In genomic region chr4:47922436-47923290, GRCh38 we compare ENCODE assay signal across 7 cellular contexts. TPM values are rescaled to one million over a fixed set of nuclear protein-coding genes. Genes with fewer than 3 reads are reported as not detected.
A peak's percentile ranks its signal among the peaks of the same experiment; 100 is the strongest.
DNase-seq lines count a peak whose midpoint lies in the region; ATAC-seq and TF ChIP-seq lines count a peak whose summit lies in the region.
"Not testable (repeated sequence)": the region's sequence is repeated elsewhere in the genome, so short reads cannot be mapped to it uniquely, and the experiment has no call there.

No MANE protein-coding gene starts in this region.

- in situ Hi-C loops in KBM-7 (cut with MboI; ENCODE audit: low pct_unique_long_range_greater_than_20kb, low sequenced_read_pairs): not testable (repeated sequence)

- intact Hi-C loops in dendritic cell treated with granulocyte-macrophage colony-stimulating factor and Interleukin-4, amounts not matched to agents 40 ng/mL and 50 ng/mL, for 4 days (cut with micrococcal nuclease); spleen (cut with DNase I; ENCODE audit: low total_unique reads): not testable (repeated sequence)

- H3K4me1 ChIP-seq in GM23338 (ENCODE audit: insufficient read depth); iPS-18a (ENCODE audit: control insufficient read depth, low read depth, low read length); mesendoderm (ENCODE audit: control insufficient read depth, low read depth, low read length); spleen: not testable (repeated sequence)
- H3K4me1 ChIP-seq in OCI-LY3 (ENCODE audit: low read length): peaks cover 35% of the 10 kb centered on the region

- not testable (repeated sequence) for H3K36me3 ChIP-seq in GM23338 (ENCODE audit: insufficient read depth); iPS-18a (ENCODE audit: control insufficient read depth, low read depth, low read length); mesendoderm (ENCODE audit: control insufficient read depth, insufficient read depth, low read length); spleen
- peaks cover 10% of the 10 kb centered on the region for H3K36me3 ChIP-seq in OCI-LY3 (replicated peaks; ENCODE audit: low read depth, low read length)

- peak overlapping the region; percentile 68; the same call in 1 of the 2 replicates for H3K4me2 ChIP-seq in GM23338
- not testable (repeated sequence) for H3K4me2 ChIP-seq in OCI-LY3 (ENCODE audit: low read length); mesendoderm (ENCODE audit: low read length)

- not testable (repeated sequence) for H2AK5ac ChIP-seq in mesendoderm (ENCODE audit: low read length)

- not testable (repeated sequence) for H4K8ac ChIP-seq in mesendoderm (ENCODE audit: low read depth, low read length)

- ATAC-seq in GM23338: not testable (repeated sequence)

- H3K4me3 Mint-ChIP-seq in GM23338; dendritic cell treated with granulocyte-macrophage colony-stimulating factor and Interleukin-4, amounts not matched to agents 40 ng/mL and 50 ng/mL, for 4 days: not testable (repeated sequence)

- peak overlapping the region; percentile 34 for H3K56ac ChIP-seq in mesendoderm (ENCODE audit: low read length)

- not testable (repeated sequence) for H4K5ac ChIP-seq in mesendoderm (ENCODE audit: low read length)

- not testable (repeated sequence) for H3K9me3 ChIP-seq in OCI-LY3 (ENCODE audit: insufficient read depth, low read length); iPS-18a (ENCODE audit: control insufficient read depth, low read depth, low read length)
- H3K9me3 ChIP-seq in spleen: peaks cover 0 to 19% (median 5%) of the 10 kb centered on the region in 8 donors

- H3K9me2 ChIP-seq in GM23338 (ENCODE audit: insufficient read depth): not testable (repeated sequence)

- H3K9me3 Mint-ChIP-seq in GM23338: peaks cover 15% of the 10 kb centered on the region
- H3K9me3 Mint-ChIP-seq in dendritic cell treated with granulocyte-macrophage colony-stimulating factor and Interleukin-4, amounts not matched to agents 40 ng/mL and 50 ng/mL, for 4 days: peaks cover 54% of the 10 kb centered on the region

- H3K18ac ChIP-seq in mesendoderm (ENCODE audit: low read length): not testable (repeated sequence)

- TF ChIP-seq POLR2A in spleen (IDR thresholded peaks at IDR 0.05): not testable (repeated sequence)

- not testable (repeated sequence) for H3K4ac ChIP-seq in mesendoderm (ENCODE audit: low read depth, low read length)

- not testable (repeated sequence) for H3F3A ChIP-seq in GM23338 (replicated peaks; ENCODE audit: low read depth)

- not testable (repeated sequence) for H3K27me3 ChIP-seq in GM23338 (ENCODE audit: insufficient read depth); OCI-LY3 (ENCODE audit: low read depth, low read length); iPS-18a (ENCODE audit: control insufficient read depth, insufficient read depth, low read length); mesendoderm (ENCODE audit: insufficient read depth, low read length, poor library complexity)
- peaks cover 0 to 11% (median 0%) of the 10 kb centered on the region in 7 donors for H3K27me3 ChIP-seq in spleen (replicated peaks in 1 of 7)

- not testable (repeated sequence) for H2BK5ac ChIP-seq in mesendoderm (ENCODE audit: low read length)

- not testable (repeated sequence) for H3K36me3 Mint-ChIP-seq in GM23338 (ENCODE audit: low read depth)
- H3K36me3 Mint-ChIP-seq in dendritic cell treated with granulocyte-macrophage colony-stimulating factor and Interleukin-4, amounts not matched to agents 40 ng/mL and 50 ng/mL, for 4 days (ENCODE audit: low read depth): peaks cover 59% of the 10 kb centered on the region

- not testable (repeated sequence) for H3K27ac Mint-ChIP-seq in GM23338
- peak overlapping the region; percentile 53 for H3K27ac Mint-ChIP-seq in dendritic cell treated with granulocyte-macrophage colony-stimulating factor and Interleukin-4, amounts not matched to agents 40 ng/mL and 50 ng/mL, for 4 days

- H2AFZ ChIP-seq in GM23338: peak overlapping the region; percentile 83
- H2AFZ ChIP-seq in OCI-LY3 (ENCODE audit: low read depth, low read length): not testable (repeated sequence)

- peak overlapping the region; percentile 25; the same call in 1 of the 2 replicates for H3K4me3 ChIP-seq in GM23338
- H3K4me3 ChIP-seq in OCI-LY3 (ENCODE audit: low read length); mesendoderm (ENCODE audit: low read length): not testable (repeated sequence)
- peak overlapping the region; percentile 9 for H3K4me3 ChIP-seq in iPS-18a (ENCODE audit: low read length)
- peak overlapping the region in 1 of 8 donors; percentile 8 for H3K4me3 ChIP-seq in spleen

- H2BK120ac ChIP-seq in mesendoderm (ENCODE audit: low read depth, low read length): not testable (repeated sequence)

- not testable (repeated sequence) for H3K23ac ChIP-seq in mesendoderm (ENCODE audit: low read length)

- H3K27me3 Mint-ChIP-seq in GM23338 (ENCODE audit: insufficient read depth, low read depth, poor library complexity); dendritic cell treated with granulocyte-macrophage colony-stimulating factor and Interleukin-4, amounts not matched to agents 40 ng/mL and 50 ng/mL, for 4 days: not testable (repeated sequence)

- not testable (repeated sequence) for H3K9ac ChIP-seq in OCI-LY3 (ENCODE audit: low read length); iPS-18a (ENCODE audit: low read length); mesendoderm (ENCODE audit: low read length)

- H3K4me1 Mint-ChIP-seq in GM23338: peaks cover 11% of the 10 kb centered on the region
- H3K4me1 Mint-ChIP-seq in dendritic cell treated with granulocyte-macrophage colony-stimulating factor and Interleukin-4, amounts not matched to agents 40 ng/mL and 50 ng/mL, for 4 days (ENCODE audit: low read depth): peaks cover 24% of the 10 kb centered on the region

- not testable (repeated sequence) for H3K79me2 ChIP-seq in GM23338 (replicated peaks; ENCODE audit: insufficient read depth); OCI-LY3 (ENCODE audit: low read length); mesendoderm (ENCODE audit: control insufficient read depth, insufficient read depth, low read length)

- no CpG with 5 or more reads among the region's 17 CpGs for WGBS in mesendoderm (ENCODE audit: extremely low coverage, insufficient coverage, low lambda C conversion rate)
- 64 to 77% (median 71%) methylated on average over 17 of the region's 17 CpGs for WGBS in spleen, 5 donors

- not testable (repeated sequence) for H4K20me1 ChIP-seq in GM23338 (replicated peaks; ENCODE audit: insufficient read depth); OCI-LY3 (ENCODE audit: insufficient read depth, low read length)

- not testable (repeated sequence) for TF ChIP-seq CTCF in GM23338 (conservative IDR thresholded peaks at IDR 0.05; ENCODE audit: low read depth in 2 of 2); OCI-LY3 (IDR thresholded peaks at IDR 0.05; ENCODE audit: low read depth, low read length); spleen (IDR thresholded peaks at IDR 0.05 in 8 of 11, conservative IDR thresholded peaks at IDR 0.05 in 3 of 11)

- H2BK15ac ChIP-seq in mesendoderm (replicated peaks; ENCODE audit: low read depth): not testable (repeated sequence)

- H3K27ac ChIP-seq in GM23338 (ENCODE audit: low read depth); iPS-18a (ENCODE audit: low read length); mesendoderm (ENCODE audit: low read depth, low read length): not testable (repeated sequence)
- H3K27ac ChIP-seq in OCI-LY3 (ENCODE audit: low read length) (peak overlapping the region; percentile 78), spleen (peak overlapping the region in 5 of 8 donors; percentile 16 to 76 (median 72))

- DNase-seq in GM23338 (ENCODE audit: low spot score) (peak; percentile 53), KBM-7 (peak; percentile 30), mesendoderm (peak; percentile 53), spleen (peak; percentile 77)

- not testable (repeated sequence) for H3K79me1 ChIP-seq in mesendoderm (ENCODE audit: low read length)

RNA-seq across cellular contexts. Expression of gene NFXL1, which starts 8.3 kb away (rescaled TPM):
- total RNA-seq in GM23338 (2014; rRNA removed; shearing (Covaris generic)): 31.7 and 38.6 TPM in 2 replicates
- polyA plus RNA-seq in GM23338 (2016; fragmentation: Nextera tagmentation; extraction: Ambion mirVana): 13.9 and 19.4 TPM in 2 replicates
- 16.0 TPM for polyA plus RNA-seq in mesendoderm (2013, experiment 1 of 2)
- 17.8 TPM for polyA plus RNA-seq in mesendoderm (2013, experiment 2 of 2)
- total RNA-seq in spleen: 10 to 100 TPM; 12.9 to 18.5 (median 15.5) TPM
- polyA plus RNA-seq in spleen: 1 to 10 TPM; 3.8 to 5.4 (median 5.3) TPM
